In the genomic region with DNA sequence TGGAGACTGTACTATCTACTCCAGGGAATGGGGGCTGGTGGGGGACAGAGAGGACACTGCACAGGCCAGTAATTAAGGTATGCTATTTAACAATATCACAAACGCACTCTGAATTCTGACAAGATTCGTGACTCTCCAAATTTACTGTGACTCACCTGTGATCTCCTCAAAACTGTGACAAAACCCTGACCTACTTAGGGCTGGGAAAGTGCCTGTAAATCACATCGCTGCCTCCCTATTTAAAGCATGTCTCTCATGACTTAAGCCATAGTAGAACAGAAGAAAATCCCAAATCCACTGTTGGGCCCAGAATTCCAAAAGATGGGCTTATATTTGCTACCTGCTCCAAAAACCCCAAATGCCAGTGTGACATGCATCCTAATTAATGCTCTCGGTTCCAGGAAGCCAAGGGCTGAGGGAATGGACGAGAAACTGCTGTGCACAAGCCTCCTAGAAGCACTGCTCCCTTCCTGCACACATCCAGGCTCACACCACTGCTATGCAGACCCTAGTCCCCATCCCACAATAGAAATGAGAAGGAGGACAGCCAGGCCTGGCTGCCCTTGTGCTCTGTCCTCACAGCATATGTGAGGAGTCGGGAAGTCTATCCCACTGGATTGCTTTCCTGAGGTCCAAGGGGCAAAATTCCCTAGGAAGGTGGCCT, we compare ENCODE assay signal across 16 cellular contexts. TPM values are rescaled to one million over a fixed set of nuclear protein-coding genes. Genes with fewer than 3 reads are reported as not detected.
DNase-seq lines count a peak whose midpoint lies in the region; ATAC-seq and TF ChIP-seq lines count a peak whose summit lies in the region.
"Had no signal": no experiment of that assay in that cellular context is flagged by ENCODE, and none has a peak within 500 bp of the region (broad histone marks: within the 10 kb centered on the region; RNA-seq: fewer than 3 reads in every experiment).

No MANE protein-coding gene starts in this region.

- no peak for ATAC-seq in Right ventricle myocardium superior (ENCODE audit: poor library complexity)
- ATAC-seq in GM21515 (IDR thresholded peaks at IDR 0.05; ENCODE audit: unreplicated experiment): no peak
- ATAC-seq: HCT116 had no signal

- H3K27ac ChIP-seq in right atrium auricular region: peak overlapping the region; percentile 24 to 87
- peak overlapping the region; percentile 92 for H3K27ac ChIP-seq in cingulate gyrus (ENCODE audit: low read depth, low read length)
- H3K27ac ChIP-seq in ascending aorta: no peak overlapping the region
- H3K27ac ChIP-seq: 22Rv1, BLaER1 had no signal

- no peak for DNase-seq in right atrium auricular region (ENCODE audit: low spot score)
- DNase-seq in Right ventricle myocardium superior: no peak
- DNase-seq in midbrain (lab: John Stamatoyannopoulos, UW): peak; percentile 30
- DNase-seq in superior temporal gyrus (ENCODE audit: extremely low spot score): peak; percentile 74
- no peak for DNase-seq in NCI-H774 (lab: John Stamatoyannopoulos, UW)
- DNase-seq in ascending aorta (ENCODE audit: low spot score in 2 of 2): no peak
- DNase-seq: Caco-2; CD8-positive, alpha-beta memory T cell; DND-41; GF-D8 had no signal

- intact Hi-C loops in Right ventricle myocardium superior (cut with DNase I) (no loop called here), ascending aorta (cut with DNase I) (no loop called here)

- H3K36me3 ChIP-seq in right atrium auricular region (no peaks in the 10 kb centered on the region), ascending aorta (no peaks in the 10 kb centered on the region)
- H3K36me3 ChIP-seq: BLaER1 had no signal

- H3K4me1 ChIP-seq in right atrium auricular region (peaks cover 0 to 17% of the 10 kb centered on the region in 2 donors), ascending aorta (no peaks in the 10 kb centered on the region)
- H3K4me1 ChIP-seq: Caco-2 had no signal

- TF ChIP-seq CTCF in right atrium auricular region (IDR thresholded peaks at IDR 0.05) (no peak), ascending aorta (IDR thresholded peaks at IDR 0.05) (no peak)

- no peak overlapping the region for H3K4me3 ChIP-seq in right atrium auricular region
- no peak overlapping the region for H3K4me3 ChIP-seq in ascending aorta
- H3K4me3 ChIP-seq: BLaER1 had no signal

- no peaks in the 10 kb centered on the region for H3K27me3 ChIP-seq in right atrium auricular region
- no peaks in the 10 kb centered on the region for H3K27me3 ChIP-seq in ascending aorta
- H3K27me3 ChIP-seq: BLaER1 had no signal

- H3K9me3 ChIP-seq in right atrium auricular region (no peaks in the 10 kb centered on the region), ascending aorta (no peaks in the 10 kb centered on the region)
- H3K9me3 ChIP-seq: BLaER1, Caco-2 had no signal

RNA-seq across cellular contexts. Expression of gene OTUD7A, which starts 27.8 kb away (rescaled TPM):
- total RNA-seq in right atrium auricular region (1 to 10 TPM; 1.0 to 5.2 TPM), Right ventricle myocardium superior (1.7 TPM), ascending aorta (1.3 TPM)
- total RNA-seq: H4 had no signal

Comparison
In these comparisons a context has a peak if more than half of its experiments do, and no peak if none do; other contexts are left out.
1. DNase-seq: peak in midbrain (single experiment) and superior temporal gyrus (single experiment); none in right atrium auricular region (single experiment), Right ventricle myocardium superior (single experiment), NCI-H774 (single experiment) and ascending aorta (0 of 2).
2. H3K27ac ChIP-seq: peak in right atrium auricular region (2 of 2) and cingulate gyrus (single experiment); none in ascending aorta (0 of 2).